ENCODE assay signal across 1 cellular context in genomic region chr1:35191429-35192055, GRCh38.
TF ChIP-seq lines count a peak whose summit lies in the region.

No MANE protein-coding gene starts in this region.

TF ChIP-seq in HCT116, 20 proteins besides CTCF, POLR2A, EP300 and RAD21 (continued from another document):
- TF ChIP-seq TCF7L2 (IDR thresholded peaks at IDR 0.05; ENCODE audit: borderline replicate concordance, extremely low read depth, insufficient read depth, insufficient read length) (no peak), YY1 (IDR thresholded peaks at IDR 0.05; ENCODE audit: extremely low read depth, insufficient replicate concordance, low read depth, low read length) (no peak), FOSL1 (IDR thresholded peaks at IDR 0.05; ENCODE audit: low read depth) (no peak), CEBPB (IDR thresholded peaks at IDR 0.05; ENCODE audit: low read depth) (no peak)
